In the genomic region with DNA sequence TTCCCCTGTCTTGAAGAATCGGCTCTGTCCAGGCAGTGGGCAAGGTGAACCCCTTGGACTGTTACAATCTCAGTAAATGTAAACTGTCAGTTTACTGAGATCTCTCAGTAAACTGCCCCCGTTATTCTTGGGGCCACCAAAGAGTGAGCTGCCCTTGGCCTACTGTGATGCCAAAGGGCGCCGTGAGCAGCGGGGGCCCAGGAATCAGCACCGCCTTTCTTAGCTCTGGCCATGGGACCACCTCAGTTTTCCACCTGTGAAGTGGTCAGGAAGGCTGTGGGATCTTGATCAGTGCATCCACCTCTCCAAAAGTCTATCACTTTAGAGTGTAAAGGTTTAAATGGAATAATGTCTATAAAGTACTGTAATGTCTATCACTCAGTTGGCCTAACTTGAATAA, we compare ENCODE assay signal across 1 cellular context.
TF ChIP-seq lines count a peak whose summit lies in the region.

No MANE protein-coding gene starts in this region.

TF ChIP-seq in IMR-90, 13 proteins besides CTCF, POLR2A, EP300 and RAD21:
- TF ChIP-seq FOS (IDR thresholded peaks at IDR 0.05; ENCODE audit: low read depth, low read length) (no peak), CEBPB (IDR thresholded peaks at IDR 0.05; ENCODE audit: low read depth, low read length) (no peak), BHLHE40 (IDR thresholded peaks at IDR 0.05; ENCODE audit: low read depth, low read length) (no peak), RFX5 (IDR thresholded peaks at IDR 0.05; ENCODE audit: low read depth, low read length) (no peak), SMC3 (IDR thresholded peaks at IDR 0.05; ENCODE audit: low read depth, low read length) (no peak), CHD1 (IDR thresholded peaks at IDR 0.05; ENCODE audit: low read depth, low read length) (no peak), RCOR1 (IDR thresholded peaks at IDR 0.05; ENCODE audit: insufficient replicate concordance, low read length) (no peak), NFE2L2 (IDR thresholded peaks at IDR 0.05; ENCODE audit: low read depth, low read length) (no peak), ELK1 (IDR thresholded peaks at IDR 0.05; ENCODE audit: borderline replicate concordance, low read depth, low read length) (no peak), MXI1 (IDR thresholded peaks at IDR 0.05; ENCODE audit: borderline replicate concordance, low read depth, low read length) (no peak), MAZ (IDR thresholded peaks at IDR 0.05; ENCODE audit: borderline replicate concordance, low read depth, low read length) (no peak), MAFK (IDR thresholded peaks at IDR 0.05; ENCODE audit: low read depth, low read length) (no peak)
- TF ChIP-seq, protein P1, sequence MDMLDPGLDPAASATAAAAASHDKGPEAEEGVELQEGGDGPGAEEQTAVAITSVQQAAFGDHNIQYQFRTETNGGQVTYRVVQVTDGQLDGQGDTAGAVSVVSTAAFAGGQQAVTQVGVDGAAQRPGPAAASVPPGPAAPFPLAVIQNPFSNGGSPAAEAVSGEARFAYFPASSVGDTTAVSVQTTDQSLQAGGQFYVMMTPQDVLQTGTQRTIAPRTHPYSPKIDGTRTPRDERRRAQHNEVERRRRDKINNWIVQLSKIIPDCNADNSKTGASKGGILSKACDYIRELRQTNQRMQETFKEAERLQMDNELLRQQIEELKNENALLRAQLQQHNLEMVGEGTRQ (IDR thresholded peaks at IDR 0.05; ENCODE audit: low read depth, low read length), result no peak
